8 cellular contexts compared by ENCODE assay signal in genomic region chr5:149960272-149961185, GRCh38. TPM values are rescaled to one million over a fixed set of nuclear protein-coding genes. Genes with fewer than 3 reads are reported as not detected.
A peak's percentile ranks its signal among the peaks of the same experiment; 100 is the strongest.
DNase-seq lines count a peak whose midpoint lies in the region; ATAC-seq and TF ChIP-seq lines count a peak whose summit lies in the region.

Gene SLC26A2, plus strand, starts transcription at chr5:149960758. Its CDS starts 16,895 bp downstream, at chr5:149977653.

- ATAC-seq in GM18907 (IDR thresholded peaks at IDR 0.05; ENCODE audit: unreplicated experiment), result peak; percentile 99
- ATAC-seq in HG03159 (IDR thresholded peaks at IDR 0.05; ENCODE audit: unreplicated experiment), result peak; percentile 99
- peak; percentile 98 for ATAC-seq in WTC11

- peaks cover 8% of the 10 kb centered on the region; the same call in 1 of the 2 replicates for H3K27me3 Mint-ChIP-seq in WTC11 (ENCODE audit: low read depth)
- peaks cover 0 to 4% (median 0%) of the 10 kb centered on the region in 3 donors for H3K27me3 Mint-ChIP-seq in immature natural killer cell (ENCODE audit: low read depth in 3 of 3)

- DNase-seq in AG04450 (ENCODE audit: low read depth, low spot score) (peak; percentile 93), NCI-H2227 treated with DMSO at 0.1 percent for 48 hours (lab: John Stamatoyannopoulos, UW) (peak; percentile 94), WTC11 (ENCODE audit: low spot score) (peak; percentile 97), caudate nucleus (lab: John Stamatoyannopoulos, UW) (peak; percentile 55 to 99 (median 96)), immature natural killer cell (peak; percentile 93), spleen (peak; percentile 99)

- H3K9me3 Mint-ChIP-seq in WTC11 (no peaks in the 10 kb centered on the region), immature natural killer cell (no peaks in the 10 kb centered on the region)

- H3K4me3 Mint-ChIP-seq in WTC11 (peak within 1 kb of the TSS; percentile 79), immature natural killer cell (peak within 1 kb of the TSS; percentile 91 to 97 (median 92))

- CTCF ChIA-PET in AG04450 (lab: Charles Lee) (interaction anchor here (0.6 to 11.5 kb wide), 12 partner anchors 9 to 193 kb away, joined by 3 to 367 read pairs (median 4); no protein-coding TSS in a partner anchor), WTC11 (lab: Charles Lee) (interaction anchor here (0.7 to 5.7 kb wide), 28 partner anchors 9 to 589 kb away, joined by 3 to 60 read pairs (median 5); partner anchors contain the start of genes HMGXB3 and TIGD6)

- peaks cover 10 to 32% (median 22%) of the 10 kb centered on the region in 6 donors for H3K4me1 ChIP-seq in spleen

- peak within 1 kb of the TSS; percentile 90 for H3K27ac ChIP-seq in AG04450 (ENCODE audit: low read depth, low read length)
- H3K27ac ChIP-seq in caudate nucleus (ENCODE audit: low read depth, low read length), result peak within 1 kb of the TSS; percentile 80
- H3K27ac ChIP-seq in spleen, result peak within 1 kb of the TSS; percentile 81 to 94 (median 90)

- WGBS in spleen, 5 donors, result 0 to 1% (median 0%) methylated on average over 39 to 84 of the region's 84 CpGs

- TF ChIP-seq CTCF in AG04450 (IDR thresholded peaks at IDR 0.05; ENCODE audit: low read depth, low read length), result no peak
- TF ChIP-seq CTCF in WTC11 (IDR thresholded peaks at IDR 0.05), result no peak
- peak in 4 of 11 experiments; percentile 20 to 45 (median 24) for TF ChIP-seq CTCF in spleen (IDR thresholded peaks at IDR 0.05 in 8 of 11, conservative IDR thresholded peaks at IDR 0.05 in 3 of 11)

- no peaks in the 10 kb centered on the region for H3K36me3 ChIP-seq in spleen

- peak within 1 kb of the TSS; percentile 75 for H3K4me3 ChIP-seq in AG04450 (ENCODE audit: low read depth, low read length)
- H3K4me3 ChIP-seq in spleen, result peak within 1 kb of the TSS; percentile 79 to 95 (median 88)

- intact Hi-C loops in spleen (cut with DNase I; ENCODE audit: low total_unique reads), result no loop called here

- H3K27ac Mint-ChIP-seq in WTC11 (peak within 1 kb of the TSS; percentile 99), immature natural killer cell (peak within 1 kb of the TSS; percentile 91 to 97 (median 94))

- H3K36me3 Mint-ChIP-seq in WTC11 (no peaks in the 10 kb centered on the region), immature natural killer cell (peaks cover 0 to 4% (median 4%) of the 10 kb centered on the region in 3 donors)

- no peaks in the 10 kb centered on the region; the same call in 1 of the 2 replicates for H3K9me3 ChIP-seq in AG04450 (ENCODE audit: control insufficient read depth, insufficient read depth, low read length)
- H3K9me3 ChIP-seq in spleen, result no peaks in the 10 kb centered on the region

- POLR2A ChIA-PET in AG04450 (lab: Yijun Ruan, JAX) (interaction anchor here (0.6 to 1.5 kb wide), 10 partner anchors 8 to 524 kb away, joined by 3 to 13 read pairs (median 3); partner anchors contain the start of genes HMGXB3 and TIGD6), WTC11 (lab: Charles Lee) (interaction anchor here (1.3 to 1.5 kb wide), 2 partner anchors 9 to 108 kb away, joined by 4 to 5 read pairs; no protein-coding TSS in a partner anchor)

- H3K27me3 ChIP-seq in AG04450 (ENCODE audit: control insufficient read depth, insufficient read depth, low read length) (no peaks in the 10 kb centered on the region), spleen (replicated peaks in 1 of 7) (no peaks in the 10 kb centered on the region)

- peak; percentile 41 to 94 (median 78) for TF ChIP-seq POLR2A in spleen (IDR thresholded peaks at IDR 0.05)

- H3K4me1 Mint-ChIP-seq in WTC11, result peaks cover 19% of the 10 kb centered on the region
- H3K4me1 Mint-ChIP-seq in immature natural killer cell, result peaks cover 21 to 40% of the 10 kb centered on the region in 2 donors

TF ChIP-seq in WTC11, 78 proteins besides CTCF, POLR2A, EP300 and RAD21 (continues in another document):
- TF ChIP-seq NR1H2 (CRISPR knock-in tag; IDR thresholded peaks at IDR 0.05), result no peak
- TF ChIP-seq, protein P1, sequence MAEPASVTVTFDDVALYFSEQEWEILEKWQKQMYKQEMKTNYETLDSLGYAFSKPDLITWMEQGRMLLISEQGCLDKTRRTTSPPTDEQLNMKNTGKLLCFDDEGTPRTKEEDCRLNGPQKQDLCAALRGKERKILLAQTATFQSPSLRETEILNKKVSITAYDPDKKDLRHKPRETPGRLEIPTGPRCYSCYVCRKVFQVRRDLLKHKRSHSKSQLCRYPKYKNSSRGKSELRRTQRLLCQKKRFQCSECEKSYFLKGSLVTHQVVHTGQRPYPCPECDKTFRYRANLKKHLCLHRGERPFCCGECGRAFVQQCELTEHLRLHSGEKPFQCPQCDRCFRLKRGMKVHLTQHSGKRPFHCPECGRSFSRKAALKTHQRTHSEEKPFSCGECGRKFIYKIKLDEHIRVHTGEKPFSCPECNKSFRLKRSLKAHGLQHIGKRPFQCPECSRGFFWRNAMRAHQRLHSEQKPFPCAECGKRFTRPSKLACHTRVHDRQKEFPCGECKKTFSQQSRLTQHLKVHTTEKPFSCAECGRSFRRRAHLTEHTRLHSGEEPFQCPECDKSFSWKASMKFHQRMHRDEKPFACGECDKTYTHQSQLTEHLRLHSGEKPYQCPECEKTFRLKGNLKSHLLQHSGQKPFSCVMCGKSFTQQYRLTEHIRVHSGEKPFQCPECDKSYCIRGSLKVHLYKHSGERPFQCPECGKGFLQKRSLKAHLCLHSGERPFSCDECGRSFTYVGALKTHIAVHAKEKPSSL (CRISPR knock-in tag; conservative IDR thresholded peaks at IDR 0.05), result no peak
- TF ChIP-seq ATF6 (CRISPR knock-in tag; IDR thresholded peaks at IDR 0.05), result no peak
- TF ChIP-seq ATF1 (CRISPR knock-in tag; IDR thresholded peaks at IDR 0.05), result no peak
- TF ChIP-seq OVOL2 (CRISPR knock-in tag; IDR thresholded peaks at IDR 0.05; ENCODE audit: borderline replicate concordance), result no peak
- 0 out of 2 replicates have a peak, but pooled peaks have one; percentile 31 for TF ChIP-seq TCF7 (CRISPR knock-in tag; IDR thresholded peaks at IDR 0.05; ENCODE audit: low read depth)
- no peak for TF ChIP-seq ELF4 (CRISPR knock-in tag; IDR thresholded peaks at IDR 0.05; ENCODE audit: low read depth)
- TF ChIP-seq ZNF232 (CRISPR knock-in tag; IDR thresholded peaks at IDR 0.05), result peak; percentile 14; the same call in 1 of the 2 replicates
- TF ChIP-seq ZNF671 (CRISPR knock-in tag; IDR thresholded peaks at IDR 0.05), result no peak
- TF ChIP-seq, protein P2, sequence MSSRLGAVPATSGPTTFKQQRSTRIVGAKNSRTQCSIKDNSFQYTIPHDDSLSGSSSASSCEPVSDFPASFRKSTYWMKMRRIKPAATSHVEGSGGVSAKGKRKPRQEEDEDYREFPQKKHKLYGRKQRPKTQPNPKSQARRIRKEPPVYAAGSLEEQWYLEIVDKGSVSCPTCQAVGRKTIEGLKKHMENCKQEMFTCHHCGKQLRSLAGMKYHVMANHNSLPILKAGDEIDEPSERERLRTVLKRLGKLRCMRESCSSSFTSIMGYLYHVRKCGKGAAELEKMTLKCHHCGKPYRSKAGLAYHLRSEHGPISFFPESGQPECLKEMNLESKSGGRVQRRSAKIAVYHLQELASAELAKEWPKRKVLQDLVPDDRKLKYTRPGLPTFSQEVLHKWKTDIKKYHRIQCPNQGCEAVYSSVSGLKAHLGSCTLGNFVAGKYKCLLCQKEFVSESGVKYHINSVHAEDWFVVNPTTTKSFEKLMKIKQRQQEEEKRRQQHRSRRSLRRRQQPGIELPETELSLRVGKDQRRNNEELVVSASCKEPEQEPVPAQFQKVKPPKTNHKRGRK (CRISPR knock-in tag; IDR thresholded peaks at IDR 0.05; ENCODE audit: borderline replicate concordance), result no peak; the same call in 1 of the 2 replicates
- TF ChIP-seq, protein P3, sequence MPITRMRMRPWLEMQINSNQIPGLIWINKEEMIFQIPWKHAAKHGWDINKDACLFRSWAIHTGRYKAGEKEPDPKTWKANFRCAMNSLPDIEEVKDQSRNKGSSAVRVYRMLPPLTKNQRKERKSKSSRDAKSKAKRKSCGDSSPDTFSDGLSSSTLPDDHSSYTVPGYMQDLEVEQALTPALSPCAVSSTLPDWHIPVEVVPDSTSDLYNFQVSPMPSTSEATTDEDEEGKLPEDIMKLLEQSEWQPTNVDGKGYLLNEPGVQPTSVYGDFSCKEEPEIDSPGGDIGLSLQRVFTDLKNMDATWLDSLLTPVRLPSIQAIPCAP (CRISPR knock-in tag; IDR thresholded peaks at IDR 0.05), result no peak
- TF ChIP-seq, protein P4, sequence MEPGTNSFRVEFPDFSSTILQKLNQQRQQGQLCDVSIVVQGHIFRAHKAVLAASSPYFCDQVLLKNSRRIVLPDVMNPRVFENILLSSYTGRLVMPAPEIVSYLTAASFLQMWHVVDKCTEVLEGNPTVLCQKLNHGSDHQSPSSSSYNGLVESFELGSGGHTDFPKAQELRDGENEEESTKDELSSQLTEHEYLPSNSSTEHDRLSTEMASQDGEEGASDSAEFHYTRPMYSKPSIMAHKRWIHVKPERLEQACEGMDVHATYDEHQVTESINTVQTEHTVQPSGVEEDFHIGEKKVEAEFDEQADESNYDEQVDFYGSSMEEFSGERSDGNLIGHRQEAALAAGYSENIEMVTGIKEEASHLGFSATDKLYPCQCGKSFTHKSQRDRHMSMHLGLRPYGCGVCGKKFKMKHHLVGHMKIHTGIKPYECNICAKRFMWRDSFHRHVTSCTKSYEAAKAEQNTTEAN (CRISPR knock-in tag; IDR thresholded peaks at IDR 0.05), result peak; percentile 88; the same call in 1 of the 2 replicates
- TF ChIP-seq NFYB (CRISPR knock-in tag; conservative IDR thresholded peaks at IDR 0.05; ENCODE audit: low read depth), result peak; percentile 97

RNA-seq across cellular contexts. Expression of gene SLC26A2, which starts in this region (rescaled TPM):
- polyA plus RNA-seq in AG04450 (2011; rRNA removed), result 6.6 and 9.7 TPM in 2 replicates
- polyA minus RNA-seq in AG04450 (2011; rRNA and poly(A)+ RNA removed), result 10.2 and 21.5 TPM in 2 replicates
- total RNA-seq in WTC11 (2021), result 10.8 to 11.1 TPM (median 11.1 TPM) in 3 replicates
- 1 to 10 TPM; 2.4 to 3.6 (median 2.4) TPM for polyA plus RNA-seq in immature natural killer cell
- total RNA-seq in spleen, result 10 to 100 TPM in 5 of 7 donors, 1 to 10 TPM in 2; 8.5 to 14.8 (median 10.6) TPM
- polyA plus RNA-seq in spleen, result 1 to 10 TPM; 1.9 to 2.4 (median 2.0) TPM

Comparison
In these comparisons a context has a peak if more than half of its experiments do, and no peak if none do; other contexts are left out.
1. Peak in every context shown above with its lines: DNase-seq, ATAC-seq, H3K4me3 ChIP-seq and H3K27ac ChIP-seq.